In genomic region chr1:16145030-16145987, GRCh38 we compare ENCODE assay signal across 8 cellular contexts. TPM values are rescaled to one million over a fixed set of nuclear protein-coding genes. Genes with fewer than 3 reads are reported as not detected.
DNase-seq lines count a peak whose midpoint lies in the region; ATAC-seq and TF ChIP-seq lines count a peak whose summit lies in the region.

No MANE protein-coding gene starts in this region.

- peak; percentile 69 for DNase-seq in DMS53 (lab: John Stamatoyannopoulos, UW)
- DNase-seq in DMS53 treated with DMSO at 0.1 percent for 48 hours (lab: John Stamatoyannopoulos, UW; ENCODE audit: unreplicated experiment): no peak
- DNase-seq in breast epithelium (ENCODE audit: low spot score in 2 of 2): peak; percentile 83 to 87
- DNase-seq in kidney glomerular epithelial cell (lab: John Stamatoyannopoulos, UW): peak; percentile 72
- peak; percentile 99 for DNase-seq in thyroid gland
- DNase-seq in erythroblast (lab: John Stamatoyannopoulos, UW): no peak
- no peak for DNase-seq in inferior parietal cortex (ENCODE audit: extremely low spot score)

- intact Hi-C loops in breast epithelium (cut with DNase I; ENCODE audit: low total_unique reads): no loop called here
- intact Hi-C loops in thyroid gland (cut with DNase I): no loop called here

- no peak for ATAC-seq in HG03108 (IDR thresholded peaks at IDR 0.05; ENCODE audit: unreplicated experiment)

- TF ChIP-seq CTCF in breast epithelium (IDR thresholded peaks at IDR 0.05): no peak
- no peak for TF ChIP-seq CTCF in thyroid gland (IDR thresholded peaks at IDR 0.05)

- no peaks in the 10 kb centered on the region for H3K9me3 ChIP-seq in breast epithelium
- no peaks in the 10 kb centered on the region for H3K9me3 ChIP-seq in thyroid gland

- WGBS in thyroid gland, 2 donors: 14 to 16% methylated on average over 23 of the region's 28 CpGs

- TF ChIP-seq POLR2A in breast epithelium (IDR thresholded peaks at IDR 0.05): no peak
- peak in 1 of 2 donors; percentile 69 for TF ChIP-seq POLR2A in thyroid gland (IDR thresholded peaks at IDR 0.05)
- no peak for TF ChIP-seq POLR2A in erythroblast (IDR thresholded peaks at IDR 0.05; ENCODE audit: low read length)

- H3K4me3 ChIP-seq in breast epithelium: peak overlapping the region; percentile 23 to 54 (median 31)
- H3K4me3 ChIP-seq in thyroid gland (replicated peaks in 1 of 3): peak overlapping the region in 2 of 3 donors; percentile 15 to 21

- no peaks in the 10 kb centered on the region for H3K36me3 ChIP-seq in breast epithelium
- peaks cover 16 to 17% of the 10 kb centered on the region in 2 donors for H3K36me3 ChIP-seq in thyroid gland

- H3K27me3 ChIP-seq in breast epithelium (no peaks in the 10 kb centered on the region), thyroid gland (no peaks in the 10 kb centered on the region)

- peak overlapping the region; percentile 83 to 84 for H3K27ac ChIP-seq in breast epithelium
- peak overlapping the region; percentile 81 to 99 (median 98) for H3K27ac ChIP-seq in thyroid gland

- H3K4me1 ChIP-seq in breast epithelium: peaks cover 12 to 16% of the 10 kb centered on the region in 2 donors
- H3K4me1 ChIP-seq in thyroid gland: peaks cover 63 to 77% of the 10 kb centered on the region in 2 donors

RNA-seq across cellular contexts. Expression of gene EPHA2, which starts 10.6 kb away (rescaled TPM):
- total RNA-seq in breast epithelium: 10 to 100 TPM in 2 of 3 donors, 1 to 10 TPM in 1; 5.8 to 18.4 (median 16.7) TPM
- total RNA-seq in thyroid gland: 10 to 100 TPM; 22.3 to 53.2 (median 29.3) TPM

Comparison
In these comparisons a context has a peak if more than half of its experiments do, and no peak if none do; other contexts are left out.
1. DNase-seq: peak in DMS53 (single experiment), breast epithelium (2 of 2), kidney glomerular epithelial cell (single experiment) and thyroid gland (2 of 2); none in DMS53 treated with DMSO at 0.1 percent for 48 hours (single experiment), erythroblast (0 of 2) and inferior parietal cortex (single experiment).